ENCODE assay signal across 9 cellular contexts in genomic region chr18:43422483-43422882, GRCh38.
DNase-seq lines count a peak whose midpoint lies in the region; FAIRE-seq and TF ChIP-seq lines count a peak whose summit lies in the region.
"Had no signal": no experiment of that assay in that cellular context is flagged by ENCODE, and none has a peak within 500 bp of the region (broad histone marks: within the 10 kb centered on the region; RNA-seq: fewer than 3 reads in every experiment).

No MANE protein-coding gene starts in this region.

- DNase-seq in NCI-H2196 (lab: John Stamatoyannopoulos, UW; ENCODE audit: unreplicated experiment): peak; percentile 3
- no peak for DNase-seq in NCI-H2196 treated with DMSO at 0.1 percent for 48 hours (lab: John Stamatoyannopoulos, UW; ENCODE audit: unreplicated experiment)
- DNase-seq in NCI-H510A (lab: John Stamatoyannopoulos, UW): peak; percentile 31
- DNase-seq in chondrocyte (ENCODE audit: low spot score): no peak
- peak; percentile 23 for DNase-seq in retina
- DNase-seq in islet precursor cell: no peak
- DNase-seq in activated T-helper 1 cell treated with anti-CD3 and anti-CD28 coated beads, Interleukin-12 subunit alpha, Interleukin-12 subunit beta, Interleukin-2, Interleukin-4 antibody, amounts not matched to agents 30 ng/mL and 10 ng/mL and 1 ng/mL, durations not matched to agents 14 hours and 24 hours and 36 hours (ENCODE audit: low spot score): no peak
- no peak for DNase-seq in RCC 7860 (ENCODE audit: low spot score)
- DNase-seq: dorsolateral prefrontal cortex had no signal

- no peaks in the 10 kb centered on the region for H3K9me3 Mint-ChIP-seq in chondrocyte (ENCODE audit: low read depth)
- H3K9me3 Mint-ChIP-seq in activated T-helper 1 cell treated with anti-CD3 and anti-CD28 coated beads, Interleukin-12 subunit alpha, Interleukin-12 subunit beta, Interleukin-2, Interleukin-4 antibody, amounts not matched to agents 30 ng/mL and 10 ng/mL and 1 ng/mL, durations not matched to agents 14 hours and 24 hours and 36 hours: no peaks in the 10 kb centered on the region

- peaks cover 23% of the 10 kb centered on the region for H3K27me3 Mint-ChIP-seq in chondrocyte (ENCODE audit: low read depth)
- no peaks in the 10 kb centered on the region for H3K27me3 Mint-ChIP-seq in activated T-helper 1 cell treated with anti-CD3 and anti-CD28 coated beads, Interleukin-12 subunit alpha, Interleukin-12 subunit beta, Interleukin-2, Interleukin-4 antibody, amounts not matched to agents 30 ng/mL and 10 ng/mL and 1 ng/mL, durations not matched to agents 14 hours and 24 hours and 36 hours (ENCODE audit: insufficient read depth)

- H3K27ac Mint-ChIP-seq in chondrocyte (ENCODE audit: unreplicated experiment): no peak overlapping the region
- no peak overlapping the region for H3K27ac Mint-ChIP-seq in activated T-helper 1 cell treated with anti-CD3 and anti-CD28 coated beads, Interleukin-12 subunit alpha, Interleukin-12 subunit beta, Interleukin-2, Interleukin-4 antibody, amounts not matched to agents 30 ng/mL and 10 ng/mL and 1 ng/mL, durations not matched to agents 14 hours and 24 hours and 36 hours

- no peaks in the 10 kb centered on the region for H3K36me3 Mint-ChIP-seq in chondrocyte (ENCODE audit: low read depth)
- H3K36me3 Mint-ChIP-seq in activated T-helper 1 cell treated with anti-CD3 and anti-CD28 coated beads, Interleukin-12 subunit alpha, Interleukin-12 subunit beta, Interleukin-2, Interleukin-4 antibody, amounts not matched to agents 30 ng/mL and 10 ng/mL and 1 ng/mL, durations not matched to agents 14 hours and 24 hours and 36 hours (ENCODE audit: low read depth): no peaks in the 10 kb centered on the region

- H3K4me1 Mint-ChIP-seq in chondrocyte (ENCODE audit: low read depth): no peaks in the 10 kb centered on the region
- H3K4me1 Mint-ChIP-seq in activated T-helper 1 cell treated with anti-CD3 and anti-CD28 coated beads, Interleukin-12 subunit alpha, Interleukin-12 subunit beta, Interleukin-2, Interleukin-4 antibody, amounts not matched to agents 30 ng/mL and 10 ng/mL and 1 ng/mL, durations not matched to agents 14 hours and 24 hours and 36 hours (ENCODE audit: low read depth): no peaks in the 10 kb centered on the region

- TF ChIP-seq CTCF in chondrocyte (IDR thresholded peaks at IDR 0.05): peak; percentile 31

- intact Hi-C loops in activated T-helper 1 cell treated with anti-CD3 and anti-CD28 coated beads, Interleukin-12 subunit alpha, Interleukin-12 subunit beta, Interleukin-2, Interleukin-4 antibody, amounts not matched to agents 30 ng/mL and 10 ng/mL and 1 ng/mL, durations not matched to agents 14 hours and 24 hours and 36 hours (cut with micrococcal nuclease): no loop called here

- H3K4me3 Mint-ChIP-seq in chondrocyte (ENCODE audit: unreplicated experiment): no peak overlapping the region
- no peak overlapping the region for H3K4me3 Mint-ChIP-seq in activated T-helper 1 cell treated with anti-CD3 and anti-CD28 coated beads, Interleukin-12 subunit alpha, Interleukin-12 subunit beta, Interleukin-2, Interleukin-4 antibody, amounts not matched to agents 30 ng/mL and 10 ng/mL and 1 ng/mL, durations not matched to agents 14 hours and 24 hours and 36 hours

- FAIRE-seq in RCC 7860 (lab: Jason Lieb, UNC): no peak

Comparison
In these comparisons a context has a peak if more than half of its experiments do, and no peak if none do; other contexts are left out.
1. DNase-seq: peak in NCI-H2196 (single experiment), NCI-H510A (single experiment) and retina (single experiment); none in NCI-H2196 treated with DMSO at 0.1 percent for 48 hours (single experiment), chondrocyte (single experiment), islet precursor cell (single experiment), activated T-helper 1 cell treated with anti-CD3 and anti-CD28 coated beads, Interleukin-12 subunit alpha, Interleukin-12 subunit beta, Interleukin-2, Interleukin-4 antibody, amounts not matched to agents 30 ng/mL and 10 ng/mL and 1 ng/mL, durations not matched to agents 14 hours and 24 hours and 36 hours (single experiment) and RCC 7860 (single experiment).